1 cellular context compared by ENCODE assay signal in genomic region chr17:40518401-40519088, GRCh38.
TF ChIP-seq lines count a peak whose summit lies in the region.

No MANE protein-coding gene starts in this region.

TF ChIP-seq in GM23338, 12 proteins besides CTCF, POLR2A, EP300 and RAD21 (continued from another document):
- no peak for TF ChIP-seq ZNF462 (CRISPR knock-in tag; IDR thresholded peaks at IDR 0.05)
- no peak for TF ChIP-seq NANOG (IDR thresholded peaks at IDR 0.05; ENCODE audit: borderline replicate concordance)
- TF ChIP-seq ZNF331 (CRISPR knock-in tag; IDR thresholded peaks at IDR 0.05; ENCODE audit: low read depth) = no peak
- TF ChIP-seq ZNF114 (CRISPR knock-in tag; IDR thresholded peaks at IDR 0.05) = no peak
